ENCODE assay signal across 1 cellular context in genomic region chr16:89445166-89445565, GRCh38.
TF ChIP-seq lines count a peak whose summit lies in the region.

No MANE protein-coding gene starts in this region.

TF ChIP-seq in GM23338, 12 proteins besides CTCF, POLR2A, EP300 and RAD21 (continued from another document):
- TF ChIP-seq ZNF462 (CRISPR knock-in tag; IDR thresholded peaks at IDR 0.05) (no peak), EZH2 (IDR thresholded peaks at IDR 0.05; ENCODE audit: low read depth, unreplicated experiment) (no peak), STAT1 (IDR thresholded peaks at IDR 0.05; ENCODE audit: unreplicated experiment) (no peak), NANOG (IDR thresholded peaks at IDR 0.05; ENCODE audit: borderline replicate concordance) (no peak), ZNF114 (CRISPR knock-in tag; IDR thresholded peaks at IDR 0.05) (no peak), JUNB (IDR thresholded peaks at IDR 0.05; ENCODE audit: unreplicated experiment) (no peak), CREB1 (CRISPR knock-in tag; IDR thresholded peaks at IDR 0.05; ENCODE audit: low read depth) (no peak), ETS1 (IDR thresholded peaks at IDR 0.05) (no peak), ZNF331 (CRISPR knock-in tag; IDR thresholded peaks at IDR 0.05; ENCODE audit: low read depth) (no peak), REST (IDR thresholded peaks at IDR 0.05; ENCODE audit: unreplicated experiment) (no peak), POLR2AphosphoS5 (IDR thresholded peaks at IDR 0.05; ENCODE audit: low read depth) (no peak; the same call in 1 of the 2 replicates)
